Comparison of ENCODE assay signal across 1 cellular context in genomic region chr19:53431399-53432087, GRCh38.
TF ChIP-seq lines count a peak whose summit lies in the region.

ZNF761 (plus strand) TSS chr19:53431984; CDS start chr19:53447269, 15,285 bp downstream.

TF ChIP-seq in GM12878, 131 proteins besides CTCF, POLR2A, EP300 and RAD21 (continued from another document and continues in another):
- TF ChIP-seq SP1 (IDR thresholded peaks at IDR 0.05; ENCODE audit: low read depth, low read length), result peak; percentile 61
- no peak for TF ChIP-seq ESRRA (IDR thresholded peaks at IDR 0.05; ENCODE audit: low read length)
- TF ChIP-seq NBN (IDR thresholded peaks at IDR 0.05), result no peak
- no peak for TF ChIP-seq RB1 (IDR thresholded peaks at IDR 0.05; ENCODE audit: borderline replicate concordance)
- TF ChIP-seq, protein P1, sequence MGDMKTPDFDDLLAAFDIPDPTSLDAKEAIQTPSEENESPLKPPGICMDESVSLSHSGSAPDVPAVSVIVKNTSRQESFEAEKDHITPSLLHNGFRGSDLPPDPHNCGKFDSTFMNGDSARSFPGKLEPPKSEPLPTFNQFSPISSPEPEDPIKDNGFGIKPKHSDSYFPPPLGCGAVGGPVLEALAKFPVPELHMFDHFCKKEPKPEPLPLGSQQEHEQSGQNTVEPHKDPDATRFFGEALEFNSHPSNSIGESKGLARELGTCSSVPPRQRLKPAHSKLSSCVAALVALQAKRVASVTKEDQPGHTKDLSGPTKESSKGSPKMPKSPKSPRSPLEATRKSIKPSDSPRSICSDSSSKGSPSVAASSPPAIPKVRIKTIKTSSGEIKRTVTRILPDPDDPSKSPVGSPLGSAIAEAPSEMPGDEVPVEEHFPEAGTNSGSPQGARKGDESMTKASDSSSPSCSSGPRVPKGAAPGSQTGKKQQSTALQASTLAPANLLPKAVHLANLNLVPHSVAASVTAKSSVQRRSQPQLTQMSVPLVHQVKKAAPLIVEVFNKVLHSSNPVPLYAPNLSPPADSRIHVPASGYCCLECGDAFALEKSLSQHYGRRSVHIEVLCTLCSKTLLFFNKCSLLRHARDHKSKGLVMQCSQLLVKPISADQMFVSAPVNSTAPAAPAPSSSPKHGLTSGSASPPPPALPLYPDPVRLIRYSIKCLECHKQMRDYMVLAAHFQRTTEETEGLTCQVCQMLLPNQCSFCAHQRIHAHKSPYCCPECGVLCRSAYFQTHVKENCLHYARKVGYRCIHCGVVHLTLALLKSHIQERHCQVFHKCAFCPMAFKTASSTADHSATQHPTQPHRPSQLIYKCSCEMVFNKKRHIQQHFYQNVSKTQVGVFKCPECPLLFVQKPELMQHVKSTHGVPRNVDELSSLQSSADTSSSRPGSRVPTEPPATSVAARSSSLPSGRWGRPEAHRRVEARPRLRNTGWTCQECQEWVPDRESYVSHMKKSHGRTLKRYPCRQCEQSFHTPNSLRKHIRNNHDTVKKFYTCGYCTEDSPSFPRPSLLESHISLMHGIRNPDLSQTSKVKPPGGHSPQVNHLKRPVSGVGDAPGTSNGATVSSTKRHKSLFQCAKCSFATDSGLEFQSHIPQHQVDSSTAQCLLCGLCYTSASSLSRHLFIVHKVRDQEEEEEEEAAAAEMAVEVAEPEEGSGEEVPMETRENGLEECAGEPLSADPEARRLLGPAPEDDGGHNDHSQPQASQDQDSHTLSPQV (IDR thresholded peaks at IDR 0.05), result no peak
- TF ChIP-seq WRNIP1 (IDR thresholded peaks at IDR 0.05; ENCODE audit: borderline replicate concordance, low read depth, low read length), result no peak
- TF ChIP-seq SIN3A (IDR thresholded peaks at IDR 0.05; ENCODE audit: low read depth, low read length), result no peak
- TF ChIP-seq, protein P2, sequence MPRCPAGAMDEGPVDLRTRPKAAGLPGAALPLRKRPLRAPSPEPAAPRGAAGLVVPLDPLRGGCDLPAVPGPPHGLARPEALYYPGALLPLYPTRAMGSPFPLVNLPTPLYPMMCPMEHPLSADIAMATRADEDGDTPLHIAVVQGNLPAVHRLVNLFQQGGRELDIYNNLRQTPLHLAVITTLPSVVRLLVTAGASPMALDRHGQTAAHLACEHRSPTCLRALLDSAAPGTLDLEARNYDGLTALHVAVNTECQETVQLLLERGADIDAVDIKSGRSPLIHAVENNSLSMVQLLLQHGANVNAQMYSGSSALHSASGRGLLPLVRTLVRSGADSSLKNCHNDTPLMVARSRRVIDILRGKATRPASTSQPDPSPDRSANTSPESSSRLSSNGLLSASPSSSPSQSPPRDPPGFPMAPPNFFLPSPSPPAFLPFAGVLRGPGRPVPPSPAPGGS (IDR thresholded peaks at IDR 0.05; ENCODE audit: borderline replicate concordance, insufficient read depth, low read depth, low read length, poor library complexity, severe bottlenecking), result no peak
- TF ChIP-seq NR2C1 (IDR thresholded peaks at IDR 0.05), result no peak
- no peak for TF ChIP-seq FOXM1 (IDR thresholded peaks at IDR 0.05; ENCODE audit: low read depth, low read length)
- no peak for TF ChIP-seq GATAD2B (conservative IDR thresholded peaks at IDR 0.05; ENCODE audit: low read depth)
- TF ChIP-seq, protein P3, sequence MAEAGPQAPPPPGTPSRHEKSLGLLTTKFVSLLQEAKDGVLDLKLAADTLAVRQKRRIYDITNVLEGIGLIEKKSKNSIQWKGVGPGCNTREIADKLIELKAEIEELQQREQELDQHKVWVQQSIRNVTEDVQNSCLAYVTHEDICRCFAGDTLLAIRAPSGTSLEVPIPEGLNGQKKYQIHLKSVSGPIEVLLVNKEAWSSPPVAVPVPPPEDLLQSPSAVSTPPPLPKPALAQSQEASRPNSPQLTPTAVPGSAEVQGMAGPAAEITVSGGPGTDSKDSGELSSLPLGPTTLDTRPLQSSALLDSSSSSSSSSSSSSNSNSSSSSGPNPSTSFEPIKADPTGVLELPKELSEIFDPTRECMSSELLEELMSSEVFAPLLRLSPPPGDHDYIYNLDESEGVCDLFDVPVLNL (IDR thresholded peaks at IDR 0.05; ENCODE audit: low read depth, low read length), result no peak
- no peak for TF ChIP-seq FOS (IDR thresholded peaks at IDR 0.05; ENCODE audit: borderline replicate concordance, extremely low read depth, insufficient read length)
- no peak for TF ChIP-seq CHD1 (IDR thresholded peaks at IDR 0.05; ENCODE audit: low read depth, low read length)
- TF ChIP-seq RFX5 (IDR thresholded peaks at IDR 0.05; ENCODE audit: low read depth, low read length), result no peak
- no peak for TF ChIP-seq CHD2 (IDR thresholded peaks at IDR 0.05; ENCODE audit: borderline replicate concordance, low read depth, low read length)
- no peak for TF ChIP-seq LARP7 (IDR thresholded peaks at IDR 0.05)
- TF ChIP-seq TCF12 (IDR thresholded peaks at IDR 0.05; ENCODE audit: low read depth, low read length), result no peak
- no peak for TF ChIP-seq HDAC6 (IDR thresholded peaks at IDR 0.05; ENCODE audit: unreplicated experiment)
- TF ChIP-seq, protein P4, sequence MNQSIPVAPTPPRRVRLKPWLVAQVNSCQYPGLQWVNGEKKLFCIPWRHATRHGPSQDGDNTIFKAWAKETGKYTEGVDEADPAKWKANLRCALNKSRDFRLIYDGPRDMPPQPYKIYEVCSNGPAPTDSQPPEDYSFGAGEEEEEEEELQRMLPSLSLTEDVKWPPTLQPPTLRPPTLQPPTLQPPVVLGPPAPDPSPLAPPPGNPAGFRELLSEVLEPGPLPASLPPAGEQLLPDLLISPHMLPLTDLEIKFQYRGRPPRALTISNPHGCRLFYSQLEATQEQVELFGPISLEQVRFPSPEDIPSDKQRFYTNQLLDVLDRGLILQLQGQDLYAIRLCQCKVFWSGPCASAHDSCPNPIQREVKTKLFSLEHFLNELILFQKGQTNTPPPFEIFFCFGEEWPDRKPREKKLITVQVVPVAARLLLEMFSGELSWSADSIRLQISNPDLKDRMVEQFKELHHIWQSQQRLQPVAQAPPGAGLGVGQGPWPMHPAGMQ (IDR thresholded peaks at IDR 0.05; ENCODE audit: borderline replicate concordance), result no peak
- no peak for TF ChIP-seq TARDBP (IDR thresholded peaks at IDR 0.05; ENCODE audit: borderline replicate concordance)
- peak; percentile 73 for TF ChIP-seq TAF1 (IDR thresholded peaks at IDR 0.05; ENCODE audit: borderline replicate concordance, low read depth, low read length)
- no peak for TF ChIP-seq ZBTB11 (CRISPR knock-in tag; IDR thresholded peaks at IDR 0.05)
- TF ChIP-seq, protein P5, sequence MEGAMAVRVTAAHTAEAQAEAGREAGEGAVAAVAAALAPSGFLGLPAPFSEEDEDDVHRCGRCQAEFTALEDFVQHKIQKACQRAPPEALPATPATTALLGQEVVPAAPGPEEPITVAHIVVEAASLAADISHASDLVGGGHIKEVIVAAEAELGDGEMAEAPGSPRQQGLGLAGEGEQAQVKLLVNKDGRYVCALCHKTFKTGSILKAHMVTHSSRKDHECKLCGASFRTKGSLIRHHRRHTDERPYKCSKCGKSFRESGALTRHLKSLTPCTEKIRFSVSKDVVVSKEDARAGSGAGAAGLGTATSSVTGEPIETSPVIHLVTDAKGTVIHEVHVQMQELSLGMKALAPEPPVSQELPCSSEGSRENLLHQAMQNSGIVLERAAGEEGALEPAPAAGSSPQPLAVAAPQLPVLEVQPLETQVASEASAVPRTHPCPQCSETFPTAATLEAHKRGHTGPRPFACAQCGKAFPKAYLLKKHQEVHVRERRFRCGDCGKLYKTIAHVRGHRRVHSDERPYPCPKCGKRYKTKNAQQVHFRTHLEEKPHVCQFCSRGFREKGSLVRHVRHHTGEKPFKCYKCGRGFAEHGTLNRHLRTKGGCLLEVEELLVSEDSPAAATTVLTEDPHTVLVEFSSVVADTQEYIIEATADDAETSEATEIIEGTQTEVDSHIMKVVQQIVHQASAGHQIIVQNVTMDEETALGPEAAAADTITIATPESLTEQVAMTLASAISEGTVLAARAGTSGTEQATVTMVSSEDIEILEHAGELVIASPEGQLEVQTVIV (IDR thresholded peaks at IDR 0.05; ENCODE audit: borderline replicate concordance, partially characterized antibody), result peak; percentile 36
- TF ChIP-seq CBX3 (IDR thresholded peaks at IDR 0.05; ENCODE audit: borderline replicate concordance, low read depth), result no peak
- no peak for TF ChIP-seq ZNF207 (IDR thresholded peaks at IDR 0.05; ENCODE audit: borderline replicate concordance)
- TF ChIP-seq ATF3 (IDR thresholded peaks at IDR 0.05; ENCODE audit: borderline replicate concordance, extremely low read depth, low read depth, low read length), result no peak
- TF ChIP-seq, protein P6, sequence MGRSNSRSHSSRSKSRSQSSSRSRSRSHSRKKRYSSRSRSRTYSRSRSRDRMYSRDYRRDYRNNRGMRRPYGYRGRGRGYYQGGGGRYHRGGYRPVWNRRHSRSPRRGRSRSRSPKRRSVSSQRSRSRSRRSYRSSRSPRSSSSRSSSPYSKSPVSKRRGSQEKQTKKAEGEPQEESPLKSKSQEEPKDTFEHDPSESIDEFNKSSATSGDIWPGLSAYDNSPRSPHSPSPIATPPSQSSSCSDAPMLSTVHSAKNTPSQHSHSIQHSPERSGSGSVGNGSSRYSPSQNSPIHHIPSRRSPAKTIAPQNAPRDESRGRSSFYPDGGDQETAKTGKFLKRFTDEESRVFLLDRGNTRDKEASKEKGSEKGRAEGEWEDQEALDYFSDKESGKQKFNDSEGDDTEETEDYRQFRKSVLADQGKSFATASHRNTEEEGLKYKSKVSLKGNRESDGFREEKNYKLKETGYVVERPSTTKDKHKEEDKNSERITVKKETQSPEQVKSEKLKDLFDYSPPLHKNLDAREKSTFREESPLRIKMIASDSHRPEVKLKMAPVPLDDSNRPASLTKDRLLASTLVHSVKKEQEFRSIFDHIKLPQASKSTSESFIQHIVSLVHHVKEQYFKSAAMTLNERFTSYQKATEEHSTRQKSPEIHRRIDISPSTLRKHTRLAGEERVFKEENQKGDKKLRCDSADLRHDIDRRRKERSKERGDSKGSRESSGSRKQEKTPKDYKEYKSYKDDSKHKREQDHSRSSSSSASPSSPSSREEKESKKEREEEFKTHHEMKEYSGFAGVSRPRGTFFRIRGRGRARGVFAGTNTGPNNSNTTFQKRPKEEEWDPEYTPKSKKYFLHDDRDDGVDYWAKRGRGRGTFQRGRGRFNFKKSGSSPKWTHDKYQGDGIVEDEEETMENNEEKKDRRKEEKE (IDR thresholded peaks at IDR 0.05), result no peak
- TF ChIP-seq, protein P7, sequence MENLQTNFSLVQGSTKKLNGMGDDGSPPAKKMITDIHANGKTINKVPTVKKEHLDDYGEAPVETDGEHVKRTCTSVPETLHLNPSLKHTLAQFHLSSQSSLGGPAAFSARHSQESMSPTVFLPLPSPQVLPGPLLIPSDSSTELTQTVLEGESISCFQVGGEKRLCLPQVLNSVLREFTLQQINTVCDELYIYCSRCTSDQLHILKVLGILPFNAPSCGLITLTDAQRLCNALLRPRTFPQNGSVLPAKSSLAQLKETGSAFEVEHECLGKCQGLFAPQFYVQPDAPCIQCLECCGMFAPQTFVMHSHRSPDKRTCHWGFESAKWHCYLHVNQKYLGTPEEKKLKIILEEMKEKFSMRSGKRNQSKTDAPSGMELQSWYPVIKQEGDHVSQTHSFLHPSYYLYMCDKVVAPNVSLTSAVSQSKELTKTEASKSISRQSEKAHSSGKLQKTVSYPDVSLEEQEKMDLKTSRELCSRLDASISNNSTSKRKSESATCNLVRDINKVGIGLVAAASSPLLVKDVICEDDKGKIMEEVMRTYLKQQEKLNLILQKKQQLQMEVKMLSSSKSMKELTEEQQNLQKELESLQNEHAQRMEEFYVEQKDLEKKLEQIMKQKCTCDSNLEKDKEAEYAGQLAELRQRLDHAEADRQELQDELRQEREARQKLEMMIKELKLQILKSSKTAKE (IDR thresholded peaks at IDR 0.05; ENCODE audit: low read depth, poor library complexity, severe bottlenecking), result no peak
- no peak for TF ChIP-seq POLR2AphosphoS2 (IDR thresholded peaks at IDR 0.05; ENCODE audit: low read depth, low read length)
- TF ChIP-seq HDGF (IDR thresholded peaks at IDR 0.05), result no peak
- TF ChIP-seq USF2 (IDR thresholded peaks at IDR 0.05; ENCODE audit: borderline replicate concordance, low read depth, low read length), result no peak
- TF ChIP-seq ZNF274 (IDR thresholded peaks at IDR 0.05; ENCODE audit: insufficient read depth, insufficient read length), result no peak
- peak; percentile 19; the same call in 1 of the 3 replicates for TF ChIP-seq POU2F2 (IDR thresholded peaks at IDR 0.05; ENCODE audit: borderline replicate concordance, low read depth, low read length)
- no peak for TF ChIP-seq RELA (IDR thresholded peaks at IDR 0.05; ENCODE audit: borderline replicate concordance, partially characterized antibody)
- TF ChIP-seq ELK1 (IDR thresholded peaks at IDR 0.05; ENCODE audit: low read depth, low read length), result no peak
- no peak for TF ChIP-seq NR2C2 (IDR thresholded peaks at IDR 0.05; ENCODE audit: borderline replicate concordance, control insufficient read depth, insufficient read length, low read depth)
